In genomic region chr13:39602614-39603366, GRCh38 we compare ENCODE assay signal across 8 cellular contexts. TPM values are rescaled to one million over a fixed set of nuclear protein-coding genes. Genes with fewer than 3 reads are reported as not detected.
DNase-seq lines count a peak whose midpoint lies in the region; ATAC-seq and TF ChIP-seq lines count a peak whose summit lies in the region.

Gene LHFPL6, minus strand, starts transcription at chr13:39603193.

- no peaks in the 10 kb centered on the region for H3K9me3 Mint-ChIP-seq in mesothelial cell of epicardium

- TF ChIP-seq CTCF in AG09319 (IDR thresholded peaks at IDR 0.05; ENCODE audit: low read depth, low read length) (peak; percentile 48), epithelial cell of esophagus (IDR thresholded peaks at IDR 0.05; ENCODE audit: insufficient read depth, low read depth, low read length, missing control alignments) (peak; percentile 33), mesothelial cell of epicardium (IDR thresholded peaks at IDR 0.05; ENCODE audit: unreplicated experiment) (no peak)

- peak; percentile 44 for TF ChIP-seq POLR2A in GM19099 (IDR thresholded peaks at IDR 0.05; ENCODE audit: extremely low read depth, insufficient read length, low read depth)

- DNase-seq in AG09319 (ENCODE audit: extremely low read depth, low read depth) (peak; percentile 47), NCI-H82 treated with DMSO at 0.1 percent for 48 hours (lab: John Stamatoyannopoulos, UW; ENCODE audit: unreplicated experiment) (peak; percentile 64), epithelial cell of esophagus (ENCODE audit: low read depth) (peak; percentile 87), mesothelial cell of epicardium (ENCODE audit: low spot score in 2 of 2, unreplicated experiment in 2 of 2) (peak; percentile 79 to 86)
- peak; percentile 30 for DNase-seq in activated CD8-positive, alpha-beta memory T cell treated with anti-CD3 and anti-CD28 coated beads, Interleukin-2, amount 50 U/mL, for 4 hours
- DNase-seq in stimulated activated CD8-positive, alpha-beta memory T cell treated with anti-CD3 and anti-CD28 coated beads, Interleukin-4, amount 100 ng/mL, for 24 hours (ENCODE audit: low read depth), result peak; percentile 44

- peak within 1 kb of the TSS; percentile 89 for H3K27ac Mint-ChIP-seq in mesothelial cell of epicardium

- H3K36me3 Mint-ChIP-seq in mesothelial cell of epicardium, result no peaks in the 10 kb centered on the region

- H3K4me3 Mint-ChIP-seq in mesothelial cell of epicardium, result peak within 1 kb of the TSS; percentile 81

- peak within 1 kb of the TSS; percentile 74 for H3K4me3 ChIP-seq in epithelial cell of esophagus (ENCODE audit: low read length)

- H3K4me1 Mint-ChIP-seq in mesothelial cell of epicardium, result peaks cover 49% of the 10 kb centered on the region

- peaks cover 5% of the 10 kb centered on the region for H3K27me3 Mint-ChIP-seq in mesothelial cell of epicardium (ENCODE audit: low read depth)

- peak; percentile 96 for ATAC-seq in HG03342 (IDR thresholded peaks at IDR 0.05; ENCODE audit: unreplicated experiment)

RNA-seq across cellular contexts. Expression of gene LHFPL6, which starts in this region (rescaled TPM):
- 18.2 to 20.2 TPM (median 19.0 TPM) in 3 replicates for total RNA-seq in mesothelial cell of epicardium

Comparison
In these comparisons a context has a peak if more than half of its experiments do, and no peak if none do; other contexts are left out.
1. Peak in every context shown above with its lines: DNase-seq, ATAC-seq and H3K4me3 ChIP-seq.
2. DNase-seq: peak in every context shown above with its lines; median percentile 87 in epithelial cell of esophagus; 82 in mesothelial cell of epicardium; 64 in NCI-H82 treated with DMSO at 0.1 percent for 48 hours; 47 in AG09319; 44 in stimulated activated CD8-positive, alpha-beta memory T cell treated with anti-CD3 and anti-CD28 coated beads, Interleukin-4, amount 100 ng/mL, for 24 hours; 30 in activated CD8-positive, alpha-beta memory T cell treated with anti-CD3 and anti-CD28 coated beads, Interleukin-2, amount 50 U/mL, for 4 hours.